8 cellular contexts compared by ENCODE assay signal in genomic region chr17:32483451-32484019, GRCh38. TPM values are rescaled to one million over a fixed set of nuclear protein-coding genes. Genes with fewer than 3 reads are reported as not detected.
DNase-seq lines count a peak whose midpoint lies in the region; ATAC-seq, FAIRE-seq and TF ChIP-seq lines count a peak whose summit lies in the region.

No MANE protein-coding gene starts in this region.

- no peaks in the 10 kb centered on the region for H3K79me2 ChIP-seq in SU-DHL-6 (ENCODE audit: insufficient read depth, low read length)
- H3K79me2 ChIP-seq in HepG2 (ENCODE audit: insufficient read depth, low read length), result no peaks in the 10 kb centered on the region

- TF ChIP-seq CTCF in SU-DHL-6 (IDR thresholded peaks at IDR 0.05; ENCODE audit: insufficient read depth, low read length, poor library complexity, severe bottlenecking) (peak; percentile 59), HepG2 (CRISPR knock-in tag; IDR thresholded peaks at IDR 0.05) (peak; percentile 82)

- H2AFZ ChIP-seq in SU-DHL-6 (ENCODE audit: low read depth, low read length, severe bottlenecking) (no peak overlapping the region), HepG2 (ENCODE audit: low read length) (no peak overlapping the region)

- FAIRE-seq in HepG2 (lab: Jason Lieb, UNC), result peak; percentile 79

- TF ChIP-seq EP300 in HepG2 (IDR thresholded peaks at IDR 0.05; ENCODE audit: low read depth in 2 of 2, low read length in 2 of 2) (no peak), HepG2 (CRISPR knock-in tag; IDR thresholded peaks at IDR 0.05; ENCODE audit: borderline replicate concordance) (no peak)

- no peak overlapping the region for H3K4me2 ChIP-seq in SU-DHL-6 (ENCODE audit: low read depth, low read length, poor library complexity, severe bottlenecking)
- no peak overlapping the region for H3K4me2 ChIP-seq in HepG2 (ENCODE audit: low read depth, low read length)

- H3K36me3 ChIP-seq in SU-DHL-6 (ENCODE audit: low read length) (0 out of 2 replicates have a peak, but pooled peaks cover 7% of the 10 kb centered on the region), HepG2 (replicated peaks in 1 of 2; ENCODE audit: control insufficient read depth in 1 of 2, insufficient read depth in 2 of 2, low read length in 2 of 2) (peaks cover 12 to 37% of the 10 kb centered on the region in 2 experiments; a peak in 4 of 5 replicates)

- H4K20me1 ChIP-seq in SU-DHL-6 (ENCODE audit: low read depth, low read length) (no peaks in the 10 kb centered on the region), HepG2 (ENCODE audit: insufficient read depth, low read length) (no peaks in the 10 kb centered on the region)

- DNase-seq in stimulated activated CD4-positive, alpha-beta T cell treated with anti-CD3 and anti-CD28 coated beads, Interleukin-4, amount 100 ng/mL, for 24 hours, result peak; percentile 34
- DNase-seq in stimulated activated CD4-positive, alpha-beta T cell treated with anti-CD3 and anti-CD28 coated beads, Interleukin-12 subunit alpha, Interleukin-12 subunit beta, amount 100 ng/mL, for 4 hours, result no peak
- peak; percentile 74 for DNase-seq in NCI-H1436 (lab: John Stamatoyannopoulos, UW)
- DNase-seq in effector CD4-positive, alpha-beta T cell, result peak; percentile 12
- DNase-seq in HepG2 (ENCODE audit: low spot score), result peak; percentile 56
- peak; percentile 95 for DNase-seq in superior temporal gyrus (ENCODE audit: extremely low spot score)

- ATAC-seq in HepG2 (peak; percentile 53), HG03039 (IDR thresholded peaks at IDR 0.05; ENCODE audit: unreplicated experiment) (no peak)

- H3K27me3 ChIP-seq in SU-DHL-6 (ENCODE audit: low read length), result no peaks in the 10 kb centered on the region
- H3K27me3 ChIP-seq in HepG2 (ENCODE audit: control insufficient read depth in 1 of 2, insufficient read depth in 2 of 2, low read length in 2 of 2), result no peaks in the 10 kb centered on the region

- peak; percentile 64 for TF ChIP-seq RAD21 in HepG2 (CRISPR knock-in tag; IDR thresholded peaks at IDR 0.05)

- in situ Hi-C loops in HepG2 (cut with HindIII; ENCODE audit: extremely low pct_ligation_motif_present, low pct_unique_long_range_greater_than_20kb), result loop anchor here (10.0 kb wide), 1 partner anchor 271 kb away; no protein-coding TSS in a partner anchor

- intact Hi-C loops in HepG2 (cut with micrococcal nuclease; ENCODE audit: unreplicated experiment), result loop anchor here (5.0 kb wide), 1 partner anchor 274 kb away; no protein-coding TSS in a partner anchor

- H3K4me1 ChIP-seq in HepG2 (ENCODE audit: insufficient read depth, low read length), result peaks cover 28% of the 10 kb centered on the region

- no TSS peak for BruUV-seq in HepG2 (replicated peaks; lab: Mats Ljungman, UMichigan)

- WGBS in HepG2 (ENCODE audit: low lambda C conversion rate), result 54% methylated on average over 2 of the region's 7 CpGs

- POLR2A ChIA-PET in HepG2 (lab: Yijun Ruan, JAX), result no interaction called here

- H3K9me3 ChIP-seq in SU-DHL-6 (ENCODE audit: insufficient read depth, low read length) (no peaks in the 10 kb centered on the region), HepG2 (ENCODE audit: low read length) (no peaks in the 10 kb centered on the region)

- no peak for TF ChIP-seq POLR2A in HepG2 (IDR thresholded peaks at IDR 0.05; ENCODE audit: insufficient read depth in 1 of 2, low read depth in 2 of 2, low read length in 2 of 2)

- no peak overlapping the region for H3K4me3 ChIP-seq in SU-DHL-6 (ENCODE audit: insufficient read depth, low read length, poor library complexity, severe bottlenecking)
- no peak overlapping the region for H3K4me3 ChIP-seq in HepG2 (replicated peaks in 1 of 3; ENCODE audit: insufficient read depth in 1 of 3, low read depth in 2 of 3, low read length in 3 of 3)

- peak overlapping the region; percentile 18; the same call in 1 of the 2 replicates for H3K27ac ChIP-seq in SU-DHL-6 (ENCODE audit: low read depth, low read length)
- no peak overlapping the region for H3K27ac ChIP-seq in HepG2 (ENCODE audit: extremely low read length, insufficient read depth, low read length)

- CTCF ChIA-PET in HepG2 (lab: Yijun Ruan, JAX; ENCODE audit: low intra/inter-chr PET ratio, low total read pairs), result no interaction called here

- H3F3A ChIP-seq in SU-DHL-6 (ENCODE audit: insufficient read depth), result peaks cover 19% of the 10 kb centered on the region

- no peaks in the 10 kb centered on the region for H3K9me2 ChIP-seq in SU-DHL-6 (replicated peaks; ENCODE audit: insufficient read depth, low read length)

- no peak overlapping the region for H3K9ac ChIP-seq in SU-DHL-6 (ENCODE audit: low read length)
- H3K9ac ChIP-seq in HepG2 (ENCODE audit: insufficient read depth, low read depth, low read length), result no peak overlapping the region

TF ChIP-seq in HepG2, 621 proteins besides CTCF, POLR2A, EP300 and RAD21 (continues in another document):
- TF ChIP-seq, protein P1, sequence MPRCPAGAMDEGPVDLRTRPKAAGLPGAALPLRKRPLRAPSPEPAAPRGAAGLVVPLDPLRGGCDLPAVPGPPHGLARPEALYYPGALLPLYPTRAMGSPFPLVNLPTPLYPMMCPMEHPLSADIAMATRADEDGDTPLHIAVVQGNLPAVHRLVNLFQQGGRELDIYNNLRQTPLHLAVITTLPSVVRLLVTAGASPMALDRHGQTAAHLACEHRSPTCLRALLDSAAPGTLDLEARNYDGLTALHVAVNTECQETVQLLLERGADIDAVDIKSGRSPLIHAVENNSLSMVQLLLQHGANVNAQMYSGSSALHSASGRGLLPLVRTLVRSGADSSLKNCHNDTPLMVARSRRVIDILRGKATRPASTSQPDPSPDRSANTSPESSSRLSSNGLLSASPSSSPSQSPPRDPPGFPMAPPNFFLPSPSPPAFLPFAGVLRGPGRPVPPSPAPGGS (CRISPR knock-in tag; IDR thresholded peaks at IDR 0.05), result 0 out of 2 replicates have a peak, but pooled peaks have one; percentile 35
- TF ChIP-seq TEF (CRISPR knock-in tag; IDR thresholded peaks at IDR 0.05), result peak; percentile 98
- peak; percentile 32 for TF ChIP-seq AGO2 (optimal IDR thresholded peaks at IDR 0.05; ENCODE audit: low read depth, low read length)
- no peak for TF ChIP-seq ZNF3 (CRISPR knock-in tag; IDR thresholded peaks at IDR 0.05)
- peak; percentile 81 for TF ChIP-seq RBM22 (optimal IDR thresholded peaks at IDR 0.05; ENCODE audit: low read length)
- no peak for TF ChIP-seq ETV6 (CRISPR knock-in tag; conservative IDR thresholded peaks at IDR 0.05)

RNA-seq across cellular contexts. Expression of gene CDK5R1, which starts 3.3 kb away (rescaled TPM):
- 2.5 and 3.9 TPM in 2 replicates for total RNA-seq in HepG2 (2016; rRNA removed; fragmentation: Illumina TruSeq; extraction: Trizol)
- total RNA-seq in HepG2 (2016; cell fraction: cytosol; rRNA removed; fragmentation: Illumina TruSeq; extraction: Trizol; ENCODE audit: low read depth), result 0.71 TPM in 2 replicates
- 2.2 and 3.5 TPM in 2 replicates for total RNA-seq in HepG2 (2016; cell fraction: insoluble cytoplasmic fraction; rRNA removed; fragmentation: Illumina TruSeq; extraction: Trizol)
- 2.5 and 3.2 TPM in 2 replicates for total RNA-seq in HepG2 (2016; cell fraction: membrane; rRNA removed; fragmentation: Illumina TruSeq; extraction: Trizol)
- 4.4 and 5.2 TPM in 2 replicates for total RNA-seq in HepG2 (2016; cell fraction: nucleus; rRNA removed; fragmentation: Illumina TruSeq; extraction: Trizol)
- 1.1 and 1.4 TPM in 2 replicates for polyA plus RNA-seq in HepG2 (2011; rRNA removed)
- polyA plus RNA-seq in HepG2 (2011; cell fraction: cytosol; rRNA removed), result 1.0 and 1.1 TPM in 2 replicates
- 3.4 and 3.9 TPM in 2 replicates for polyA plus RNA-seq in HepG2 (2011; cell fraction: nucleus; rRNA removed)
- 2.0 and 2.1 TPM in 2 replicates for polyA plus RNA-seq in HepG2 (2012)
- 0.42 and 0.75 TPM in 2 replicates for polyA plus RNA-seq in HepG2 (2016; cell fraction: cytosol; fragmentation: Illumina TruSeq; extraction: Trizol; ENCODE audit: low read depth)
- 2.5 and 3.0 TPM in 2 replicates for polyA plus RNA-seq in HepG2 (2016; cell fraction: insoluble cytoplasmic fraction; fragmentation: Illumina TruSeq; extraction: Trizol; ENCODE audit: low read depth)
- 1.6 and 1.9 TPM in 2 replicates for polyA plus RNA-seq in HepG2 (2016; cell fraction: membrane; fragmentation: Illumina TruSeq; extraction: Trizol; ENCODE audit: low read depth)
- 8.0 and 8.4 TPM in 2 replicates for polyA plus RNA-seq in HepG2 (2016; cell fraction: nucleus; fragmentation: Illumina TruSeq; extraction: Trizol; ENCODE audit: insufficient read depth, low read depth)
- 0.37 and 4.7 TPM in 2 replicates for polyA minus RNA-seq in HepG2 (2011; rRNA and poly(A)+ RNA removed; ENCODE audit: low replicate concordance)
- 1.1 and 1.7 TPM in 2 replicates for polyA minus RNA-seq in HepG2 (2011; cell fraction: cytosol; rRNA and poly(A)+ RNA removed)
- polyA minus RNA-seq in HepG2 (2011; cell fraction: nucleus; rRNA and poly(A)+ RNA removed), result 2.4 and 2.6 TPM in 2 replicates

RNA-seq across cellular contexts. Expression of gene PSMD11, which starts 39.2 kb away (rescaled TPM):
- 152 and 233 TPM in 2 replicates for total RNA-seq in HepG2 (2016; rRNA removed; fragmentation: Illumina TruSeq; extraction: Trizol)
- 29.1 and 33.4 TPM in 2 replicates for total RNA-seq in HepG2 (2016; cell fraction: cytosol; rRNA removed; fragmentation: Illumina TruSeq; extraction: Trizol; ENCODE audit: low read depth)
- total RNA-seq in HepG2 (2016; cell fraction: insoluble cytoplasmic fraction; rRNA removed; fragmentation: Illumina TruSeq; extraction: Trizol), result 171 and 231 TPM in 2 replicates
- total RNA-seq in HepG2 (2016; cell fraction: membrane; rRNA removed; fragmentation: Illumina TruSeq; extraction: Trizol), result 55.8 and 64.2 TPM in 2 replicates
- 97.0 and 99.3 TPM in 2 replicates for total RNA-seq in HepG2 (2016; cell fraction: nucleus; rRNA removed; fragmentation: Illumina TruSeq; extraction: Trizol)
- 64.2 and 69.8 TPM in 2 replicates for polyA plus RNA-seq in HepG2 (2011; rRNA removed)
- 43.9 and 49.0 TPM in 2 replicates for polyA plus RNA-seq in HepG2 (2011; cell fraction: cytosol; rRNA removed)
- 28.9 and 39.9 TPM in 2 replicates for polyA plus RNA-seq in HepG2 (2011; cell fraction: nucleus; rRNA removed)
- 87.5 and 91.8 TPM in 2 replicates for polyA plus RNA-seq in HepG2 (2012)
- 21.5 TPM in 2 replicates for polyA plus RNA-seq in HepG2 (2016; cell fraction: cytosol; fragmentation: Illumina TruSeq; extraction: Trizol; ENCODE audit: low read depth)
- polyA plus RNA-seq in HepG2 (2016; cell fraction: insoluble cytoplasmic fraction; fragmentation: Illumina TruSeq; extraction: Trizol; ENCODE audit: low read depth), result 239 and 241 TPM in 2 replicates
- polyA plus RNA-seq in HepG2 (2016; cell fraction: membrane; fragmentation: Illumina TruSeq; extraction: Trizol; ENCODE audit: low read depth), result 30.8 and 34.3 TPM in 2 replicates
- polyA plus RNA-seq in HepG2 (2016; cell fraction: nucleus; fragmentation: Illumina TruSeq; extraction: Trizol; ENCODE audit: insufficient read depth, low read depth), result 123 and 137 TPM in 2 replicates
- polyA minus RNA-seq in HepG2 (2011; rRNA and poly(A)+ RNA removed; ENCODE audit: low replicate concordance), result 77.9 and 189 TPM in 2 replicates
- polyA minus RNA-seq in HepG2 (2011; cell fraction: cytosol; rRNA and poly(A)+ RNA removed), result 61.4 and 62.0 TPM in 2 replicates
- polyA minus RNA-seq in HepG2 (2011; cell fraction: nucleus; rRNA and poly(A)+ RNA removed), result 91.0 and 95.6 TPM in 2 replicates
